14 cellular contexts compared by ENCODE assay signal in genomic region chr9:117403403-117403811, GRCh38. TPM values are rescaled to one million over a fixed set of nuclear protein-coding genes. Genes with fewer than 3 reads are reported as not detected.
DNase-seq lines count a peak whose midpoint lies in the region; TF ChIP-seq lines count a peak whose summit lies in the region.
"Had no signal": no experiment of that assay in that cellular context is flagged by ENCODE, and none has a peak within 500 bp of the region (broad histone marks: within the 10 kb centered on the region; RNA-seq: fewer than 3 reads in every experiment).

No MANE protein-coding gene starts in this region.

- CTCF ChIA-PET in HEK293T (lab: Yijun Ruan, JAX) = no interaction called here

- DNase-seq in DMS 273 (lab: John Stamatoyannopoulos, UW; ENCODE audit: unreplicated experiment) (peak; percentile 92), DMS 273 treated with DMSO at 0.1 percent for 48 hours (lab: John Stamatoyannopoulos, UW) (no peak), NCI-H2227 (lab: John Stamatoyannopoulos, UW; ENCODE audit: unreplicated experiment) (peak; percentile 62), cerebellum (ENCODE audit: low spot score) (peak; percentile 18), occipital lobe (lab: John Stamatoyannopoulos, UW) (peak; percentile 71), GM19240 (ENCODE audit: insufficient read length, low spot score) (no peak), GM03348 (ENCODE audit: low spot score) (no peak), HEK293T (ENCODE audit: extremely low spot score) (no peak)
- DNase-seq: activated CD4-positive, alpha-beta memory T cell treated with anti-CD3 and anti-CD28 coated beads, Interleukin-2, amount 10 ng/mL, durations not matched to agents 7 days and 5 days; CD4-positive, alpha-beta T cell; GOT3; KBM-7; NCI-H446 treated with DMSO at 0.1 percent for 48 hours; T1000 had no signal

- POLR2A ChIA-PET in HEK293T (lab: Yijun Ruan, JAX) = no interaction called here

TF ChIP-seq in HEK293T, 16 proteins besides CTCF, POLR2A, EP300 and RAD21:
- TF ChIP-seq LEF1 (IDR thresholded peaks at IDR 0.05; ENCODE audit: borderline replicate concordance) (no peak), HDGF (IDR thresholded peaks at IDR 0.05; ENCODE audit: borderline replicate concordance) (no peak), CTBP1 (IDR thresholded peaks at IDR 0.05; ENCODE audit: borderline replicate concordance) (no peak), L3MBTL2 (conservative IDR thresholded peaks at IDR 0.05) (no peak), FOXK2 (IDR thresholded peaks at IDR 0.05) (no peak), SP1 (IDR thresholded peaks at IDR 0.05) (no peak), TARDBP (IDR thresholded peaks at IDR 0.05) (no peak), ZNF384 (IDR thresholded peaks at IDR 0.05) (no peak), SUZ12 (IDR thresholded peaks at IDR 0.05) (no peak), ARNT (IDR thresholded peaks at IDR 0.05) (no peak), ELF4 (IDR thresholded peaks at IDR 0.05) (no peak), FOXM1 (IDR thresholded peaks at IDR 0.05; ENCODE audit: borderline replicate concordance) (no peak), FOXA1 (IDR thresholded peaks at IDR 0.05) (no peak)
- TF ChIP-seq, protein P1, sequence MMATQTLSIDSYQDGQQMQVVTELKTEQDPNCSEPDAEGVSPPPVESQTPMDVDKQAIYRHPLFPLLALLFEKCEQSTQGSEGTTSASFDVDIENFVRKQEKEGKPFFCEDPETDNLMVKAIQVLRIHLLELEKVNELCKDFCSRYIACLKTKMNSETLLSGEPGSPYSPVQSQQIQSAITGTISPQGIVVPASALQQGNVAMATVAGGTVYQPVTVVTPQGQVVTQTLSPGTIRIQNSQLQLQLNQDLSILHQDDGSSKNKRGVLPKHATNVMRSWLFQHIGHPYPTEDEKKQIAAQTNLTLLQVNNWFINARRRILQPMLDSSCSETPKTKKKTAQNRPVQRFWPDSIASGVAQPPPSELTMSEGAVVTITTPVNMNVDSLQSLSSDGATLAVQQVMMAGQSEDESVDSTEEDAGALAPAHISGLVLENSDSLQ (IDR thresholded peaks at IDR 0.05) = no peak

RNA-seq across cellular contexts. Expression of gene ASTN2, which starts 11.4 kb away (rescaled TPM):
- 36.7 TPM for total RNA-seq in cerebellum
- total RNA-seq in occipital lobe = 9.7 TPM

Comparison
In these comparisons a context has a peak if more than half of its experiments do, and no peak if none do; other contexts are left out.
1. DNase-seq: peak in DMS 273 (single experiment), NCI-H2227 (single experiment), cerebellum (single experiment) and occipital lobe (single experiment); none in DMS 273 treated with DMSO at 0.1 percent for 48 hours (single experiment), GM19240 (single experiment), GM03348 (single experiment) and HEK293T (single experiment).